ENCODE assay signal across 13 cellular contexts in genomic region chr14:103422981-103423600, GRCh38. TPM values are rescaled to one million over a fixed set of nuclear protein-coding genes. Genes with fewer than 3 reads are reported as not detected.
DNase-seq lines count a peak whose midpoint lies in the region; ATAC-seq and TF ChIP-seq lines count a peak whose summit lies in the region.
"Had no signal": no experiment of that assay in that cellular context is flagged by ENCODE, and none has a peak within 500 bp of the region (broad histone marks: within the 10 kb centered on the region; RNA-seq: fewer than 3 reads in every experiment).

No MANE protein-coding gene starts in this region.

- H3K27me3 Mint-ChIP-seq in mesothelial cell of epicardium (ENCODE audit: low read depth): no peaks in the 10 kb centered on the region

- peaks cover 46% of the 10 kb centered on the region for H3K4me1 Mint-ChIP-seq in mesothelial cell of epicardium

- no peak overlapping the region for H2AFZ ChIP-seq in ACC112 (ENCODE audit: low read length, unreplicated experiment)

- no peak overlapping the region for H3K4me3 Mint-ChIP-seq in mesothelial cell of epicardium

- peaks cover 79% of the 10 kb centered on the region for H3K79me2 ChIP-seq in ACC112 (ENCODE audit: control insufficient read depth, insufficient read depth, low read length, unreplicated experiment)

- no peak for TF ChIP-seq CTCF in mesothelial cell of epicardium (IDR thresholded peaks at IDR 0.05; ENCODE audit: unreplicated experiment)

- peak overlapping the region; percentile 81 for H3K27ac ChIP-seq in ACC112 (ENCODE audit: low read depth, low read length)
- H3K27ac ChIP-seq: C4-2B, right lobe of liver had no signal

- peaks cover 43% of the 10 kb centered on the region for H3K4me1 ChIP-seq in ACC112 (ENCODE audit: control insufficient read depth, insufficient read depth, low read length, unreplicated experiment)
- H3K4me1 ChIP-seq: right lobe of liver had no signal

- DNase-seq in HT1080 (ENCODE audit: low read depth): peak; percentile 84
- peak; percentile 31 for DNase-seq in brain pericyte (ENCODE audit: low read depth, low spot score)
- no peak for DNase-seq in mesothelial cell of epicardium (ENCODE audit: low spot score in 2 of 2, unreplicated experiment in 2 of 2)
- DNase-seq in NCI-H345 (lab: John Stamatoyannopoulos, UW): no peak
- DNase-seq in AML-193 (lab: John Stamatoyannopoulos, UW): no peak
- no peak for DNase-seq in NCI-H1930 (lab: John Stamatoyannopoulos, UW)
- DNase-seq: central memory CD4-positive, alpha-beta T cell; NCI-H526; right lobe of liver had no signal

- H3K36me3 ChIP-seq in ACC112 (ENCODE audit: insufficient read depth, low read length): peaks cover 9% of the 10 kb centered on the region; the same call in 1 of the 2 replicates
- H3K36me3 ChIP-seq: right lobe of liver had no signal

- no peaks in the 10 kb centered on the region for H3K9me3 Mint-ChIP-seq in mesothelial cell of epicardium

- peak overlapping the region; percentile 23; the same call in 1 of the 2 replicates for H3K4me3 ChIP-seq in ACC112 (ENCODE audit: low read depth, low read length)
- H3K4me3 ChIP-seq: lung, right lobe of liver had no signal

- peak overlapping the region; percentile 53 for H3K27ac Mint-ChIP-seq in mesothelial cell of epicardium

- no peak for ATAC-seq in HG03039 (IDR thresholded peaks at IDR 0.05; ENCODE audit: unreplicated experiment)
- ATAC-seq: right lobe of liver had no signal

- H3K36me3 Mint-ChIP-seq in mesothelial cell of epicardium: peaks cover 6% of the 10 kb centered on the region

- no peaks in the 10 kb centered on the region for H3K27me3 ChIP-seq in ACC112 (ENCODE audit: insufficient read depth, low read length)
- H3K27me3 ChIP-seq: right lobe of liver had no signal

RNA-seq across cellular contexts. Expression of gene MARK3, which starts 37.9 kb away (rescaled TPM):
- 76.6 and 77.7 TPM in 2 replicates for total RNA-seq in HT1080 (2014; rRNA removed; shearing (Covaris generic))
- polyA plus RNA-seq in HT1080 (2015; cell fraction: cytosol; rRNA removed): 90.3 and 99.5 TPM in 2 replicates
- polyA plus RNA-seq in HT1080 (2015; cell fraction: nucleus; rRNA removed): 178 and 188 TPM in 2 replicates
- total RNA-seq in mesothelial cell of epicardium: 122 to 125 TPM (median 125 TPM) in 3 replicates

Comparison
In these comparisons a context has a peak if more than half of its experiments do, and no peak if none do; other contexts are left out.
1. DNase-seq: peak in HT1080 (single experiment) and brain pericyte (single experiment); none in mesothelial cell of epicardium (0 of 2), NCI-H345 (single experiment), AML-193 (0 of 2) and NCI-H1930 (0 of 2).